25 cellular contexts compared by ENCODE assay signal in the genomic region with DNA sequence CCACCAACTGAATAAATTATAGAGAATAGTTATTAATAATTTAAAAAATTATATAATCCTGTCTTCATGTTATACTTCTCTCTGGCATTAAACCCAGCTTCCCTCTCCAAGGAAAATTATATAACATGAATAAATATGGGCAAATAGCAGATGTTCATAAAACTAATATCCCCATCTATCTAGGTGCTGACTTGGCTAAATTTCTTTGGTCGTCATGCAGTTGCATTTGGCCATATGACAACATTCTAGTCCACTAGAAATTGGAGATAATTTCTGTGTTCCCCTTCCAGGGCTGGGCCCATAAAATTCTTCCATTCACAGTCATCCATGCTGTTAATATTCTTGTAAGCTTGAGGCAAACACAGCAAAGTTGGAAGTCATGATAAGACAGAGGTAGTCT.
"Had no signal": no experiment of that assay in that cellular context is flagged by ENCODE, and none has a peak within 500 bp of the region (broad histone marks: within the 10 kb centered on the region; RNA-seq: fewer than 3 reads in every experiment).

No MANE protein-coding gene starts in this region.

- DNase-seq: dermis blood vessel endothelial cell; dorsolateral prefrontal cortex; effector CD4-positive, alpha-beta T cell; effector memory CD4-positive, alpha-beta T cell; foreskin keratinocyte; heart left ventricle; hypothalamus; immature natural killer cell; islet precursor cell; kidney; kidney glomerular epithelial cell; left colon; left ventricle myocardium inferior; lower lobe of right lung; mesendoderm; midbrain; naive thymus-derived CD4-positive, alpha-beta T cell had no signal

- H3K4me3 ChIP-seq: coronary artery, dorsolateral prefrontal cortex, esophagus muscularis mucosa, gastroesophageal sphincter, heart left ventricle, hepatocyte, left ventricle myocardium inferior, lower lobe of right lung had no signal

- H3K4me2 ChIP-seq: hepatocyte had no signal

- ATAC-seq: foreskin keratinocyte; gastroesophageal sphincter; heart left ventricle; left colon; left lobe of liver; lower lobe of right lung; naive thymus-derived CD4-positive, alpha-beta T cell had no signal

- H3K36me3 ChIP-seq: esophagus muscularis mucosa, gastroesophageal sphincter, heart left ventricle, left ventricle myocardium inferior, lower lobe of right lung had no signal

- FAIRE-seq: colon, endothelial cell of umbilical vein, frontal cortex, kidney had no signal

- H3K4me1 ChIP-seq: esophagus muscularis mucosa, foreskin keratinocyte, gastroesophageal sphincter, heart left ventricle, left ventricle myocardium inferior, lower lobe of right lung had no signal

- H2AFZ ChIP-seq: hepatocyte had no signal

- H3K9me3 ChIP-seq: esophagus muscularis mucosa, gastroesophageal sphincter, lower lobe of right lung had no signal

- H3K27me3 ChIP-seq: esophagus muscularis mucosa, foreskin keratinocyte, gastroesophageal sphincter, heart left ventricle, hepatocyte had no signal

- H3K79me2 ChIP-seq: hepatocyte had no signal

- H3K27ac ChIP-seq: coronary artery, dorsolateral prefrontal cortex, esophagus muscularis mucosa, foreskin keratinocyte, gastroesophageal sphincter, heart left ventricle, hepatocyte, left ventricle myocardium inferior, lower lobe of right lung had no signal
